Comparison of ENCODE assay signal across 8 cellular contexts in genomic region chr18:76398899-76399612, GRCh38.
A peak's percentile ranks its signal among the peaks of the same experiment; 100 is the strongest.
DNase-seq lines count a peak whose midpoint lies in the region; ATAC-seq and TF ChIP-seq lines count a peak whose summit lies in the region.

No MANE protein-coding gene starts in this region.

- WGBS in adrenal gland, 4 donors: 11 to 20% (median 14%) methylated on average over 7 to 14 of the region's 14 CpGs

- no peaks in the 10 kb centered on the region for H3K9me3 ChIP-seq in adrenal gland (replicated peaks in 1 of 3)

- peak; percentile 90 for ATAC-seq in GM18498 (IDR thresholded peaks at IDR 0.05; ENCODE audit: unreplicated experiment)
- peak; percentile 85 for ATAC-seq in HG02763 (IDR thresholded peaks at IDR 0.05; ENCODE audit: unreplicated experiment)
- peak; percentile 91 for ATAC-seq in left cardiac atrium
- no peak for ATAC-seq in HG03196 (IDR thresholded peaks at IDR 0.05; ENCODE audit: unreplicated experiment)

- H3K36me3 ChIP-seq in adrenal gland (replicated peaks in 1 of 2): no peaks in the 10 kb centered on the region

- TF ChIP-seq POLR2A in adrenal gland (IDR thresholded peaks at IDR 0.05): no peak

- DNase-seq in NCI-H128 (lab: John Stamatoyannopoulos, UW; ENCODE audit: unreplicated experiment) (peak; percentile 58), T-helper 1 cell (peak in 4 of 5 donors; percentile 48 to 67 (median 52)), adrenal gland (peak; percentile 75 to 96 (median 88)), left cardiac atrium (peak; percentile 86), retinal pigment epithelial cell (ENCODE audit: low read depth) (no peak)

- H3K27ac ChIP-seq in adrenal gland: no peak overlapping the region

- TF ChIP-seq CTCF in adrenal gland (IDR thresholded peaks at IDR 0.05) (peak; percentile 85 to 98 (median 98)), retinal pigment epithelial cell (conservative IDR thresholded peaks at IDR 0.05; ENCODE audit: low read depth, low read length) (peak; percentile 98)

- no peak overlapping the region for H3K4me3 ChIP-seq in adrenal gland
- H3K4me3 ChIP-seq in retinal pigment epithelial cell (ENCODE audit: low read length): no peak overlapping the region

- intact Hi-C loops in adrenal gland (cut with DNase I): loop anchor here (5.0 kb wide), 2 partner anchors 288 to 308 kb away; no protein-coding TSS in a partner anchor
- intact Hi-C loops in left cardiac atrium (cut with DNase I): loop anchor here (2.0 to 5.0 kb wide), 4 partner anchors 222 to 313 kb away; no protein-coding TSS in a partner anchor

- H3K27me3 ChIP-seq in adrenal gland: no peaks in the 10 kb centered on the region

- peaks cover 4 to 44% of the 10 kb centered on the region in 2 donors for H3K4me1 ChIP-seq in adrenal gland (replicated peaks in 1 of 2)
